In genomic region chr17:4533522-4534502, GRCh38 we compare ENCODE assay signal across 10 cellular contexts. TPM values are rescaled to one million over a fixed set of nuclear protein-coding genes. Genes with fewer than 3 reads are reported as not detected.
DNase-seq lines count a peak whose midpoint lies in the region; ATAC-seq and TF ChIP-seq lines count a peak whose summit lies in the region.
"Had no signal": no experiment of that assay in that cellular context is flagged by ENCODE, and none has a peak within 500 bp of the region (broad histone marks: within the 10 kb centered on the region; RNA-seq: fewer than 3 reads in every experiment).

No MANE protein-coding gene starts in this region.

- peak overlapping the region in 1 of 5 donors; percentile 6 for H3K4me3 ChIP-seq in subcutaneous abdominal adipose tissue (ENCODE audit: low read depth in 1 of 5, low read length in 5 of 5)

- peaks cover 8% of the 10 kb centered on the region for H3K4me1 Mint-ChIP-seq in activated CD4-positive, alpha-beta T cell treated with anti-CD3 and anti-CD28 coated beads, Interleukin-2, amount 10 ng/mL, durations not matched to agents 7 days and 5 days
- H3K4me1 Mint-ChIP-seq in T-helper 17 cell: peaks cover 23% of the 10 kb centered on the region

- no peak for DNase-seq in activated CD4-positive, alpha-beta T cell treated with anti-CD3 and anti-CD28 coated beads, Interleukin-2, amount 10 ng/mL, durations not matched to agents 7 days and 5 days
- DNase-seq in activated CD4-positive, alpha-beta T cell treated with anti-CD3 and anti-CD28 coated beads for 1 hour: no peak
- DNase-seq in T-helper 17 cell: no peak
- no peak for DNase-seq in COLO829 (ENCODE audit: low spot score)
- no peak for DNase-seq in GM10248 (ENCODE audit: extremely low spot score)
- DNase-seq in GM20000 (ENCODE audit: low spot score): no peak
- DNase-seq: left cardiac atrium had no signal

- CTCF ChIA-PET in activated CD4-positive, alpha-beta T cell treated with anti-CD3 and anti-CD28 coated beads, Interleukin-2, amount 10 ng/mL, durations not matched to agents 7 days and 5 days (lab: Charles Lee): interaction anchor here (0.6 kb wide), 1 partner anchor 80 kb away, joined by 3 read pairs; no protein-coding TSS in a partner anchor
- CTCF ChIA-PET in GM10248 (lab: Yijun Ruan, JAX): no interaction called here

- POLR2A ChIA-PET in activated CD4-positive, alpha-beta T cell treated with anti-CD3 and anti-CD28 coated beads, Interleukin-2, amount 10 ng/mL, durations not matched to agents 7 days and 5 days (lab: Charles Lee): no interaction called here
- POLR2A ChIA-PET in GM10248 (lab: Yijun Ruan, JAX): no interaction called here

- no peaks in the 10 kb centered on the region for H3K27me3 ChIP-seq in layer of hippocampus (ENCODE audit: control insufficient read depth, insufficient read depth, low read length)
- no peaks in the 10 kb centered on the region for H3K27me3 ChIP-seq in subcutaneous abdominal adipose tissue (ENCODE audit: control insufficient read depth in 5 of 5, insufficient read depth in 4 of 5, low read length in 5 of 5)

- H3K9me3 Mint-ChIP-seq in activated CD4-positive, alpha-beta T cell treated with anti-CD3 and anti-CD28 coated beads, Interleukin-2, amount 10 ng/mL, durations not matched to agents 7 days and 5 days: no peaks in the 10 kb centered on the region

- H3K36me3 Mint-ChIP-seq in activated CD4-positive, alpha-beta T cell treated with anti-CD3 and anti-CD28 coated beads, Interleukin-2, amount 10 ng/mL, durations not matched to agents 7 days and 5 days (ENCODE audit: low read depth): no peaks in the 10 kb centered on the region
- peaks cover 3% of the 10 kb centered on the region for H3K36me3 Mint-ChIP-seq in T-helper 17 cell (ENCODE audit: low read depth)

- peaks cover 0 to 13% (median 4%) of the 10 kb centered on the region in 5 donors for H3K36me3 ChIP-seq in subcutaneous abdominal adipose tissue (ENCODE audit: control insufficient read depth in 5 of 5, insufficient read depth in 5 of 5, low read length in 5 of 5)

- H3K9ac ChIP-seq in subcutaneous abdominal adipose tissue (ENCODE audit: low read length in 5 of 5): peak overlapping the region in 1 of 5 donors; percentile 56

- no peaks in the 10 kb centered on the region for H3K9me3 ChIP-seq in T-helper 17 cell (ENCODE audit: control insufficient read depth, low read length, poor library complexity, severe bottlenecking)
- H3K9me3 ChIP-seq in subcutaneous abdominal adipose tissue (ENCODE audit: control insufficient read depth in 5 of 5, low read length in 5 of 5): no peaks in the 10 kb centered on the region

- TF ChIP-seq CTCF in GM10248 (IDR thresholded peaks at IDR 0.05; ENCODE audit: control extremely low read depth, extremely low read depth, low read depth, missing control alignments) (no peak), GM20000 (IDR thresholded peaks at IDR 0.05; ENCODE audit: extremely low read depth, missing control alignments) (no peak)

- H3K27me3 Mint-ChIP-seq in activated CD4-positive, alpha-beta T cell treated with anti-CD3 and anti-CD28 coated beads, Interleukin-2, amount 10 ng/mL, durations not matched to agents 7 days and 5 days: peaks cover 4% of the 10 kb centered on the region
- peaks cover 13% of the 10 kb centered on the region for H3K27me3 Mint-ChIP-seq in T-helper 17 cell

- peaks cover 15 to 95% (median 60%) of the 10 kb centered on the region in 5 donors for H3K4me1 ChIP-seq in subcutaneous abdominal adipose tissue (ENCODE audit: control insufficient read depth in 5 of 5, insufficient read depth in 5 of 5, low read length in 5 of 5)

- ATAC-seq in T-helper 17 cell: no peak

- H3K4me3 Mint-ChIP-seq in activated CD4-positive, alpha-beta T cell treated with anti-CD3 and anti-CD28 coated beads, Interleukin-2, amount 10 ng/mL, durations not matched to agents 7 days and 5 days: no peak overlapping the region
- H3K4me3 Mint-ChIP-seq in T-helper 17 cell: peak overlapping the region; percentile 19

- H3K27ac ChIP-seq in layer of hippocampus (ENCODE audit: low read depth, low read length): peak overlapping the region; percentile 98
- H3K27ac ChIP-seq in subcutaneous abdominal adipose tissue (ENCODE audit: low read depth, low read length): peak overlapping the region; percentile 1

- H3K27ac Mint-ChIP-seq in activated CD4-positive, alpha-beta T cell treated with anti-CD3 and anti-CD28 coated beads, Interleukin-2, amount 10 ng/mL, durations not matched to agents 7 days and 5 days: peak overlapping the region; percentile 13
- no peak overlapping the region for H3K27ac Mint-ChIP-seq in T-helper 17 cell

RNA-seq across cellular contexts. Expression of gene MYBBP1A, which starts 21.4 kb away (rescaled TPM):
- total RNA-seq in activated CD4-positive, alpha-beta T cell treated with anti-CD3 and anti-CD28 coated beads, Interleukin-2, amount 10 ng/mL, durations not matched to agents 7 days and 5 days: 10 to 100 TPM; 58.0 to 59.0 TPM
- 10 to 100 TPM; 63.8 to 64.4 TPM for total RNA-seq in T-helper 17 cell

RNA-seq across cellular contexts. Expression of gene GGT6, which starts 26.6 kb away (rescaled TPM):
- not detected for total RNA-seq in activated CD4-positive, alpha-beta T cell treated with anti-CD3 and anti-CD28 coated beads, Interleukin-2, amount 10 ng/mL, durations not matched to agents 7 days and 5 days
- not detected for total RNA-seq in T-helper 17 cell
- total RNA-seq: cerebellum, left cardiac atrium had no signal

RNA-seq across cellular contexts. Expression of gene SPNS2, which starts 35.1 kb away (rescaled TPM):
- total RNA-seq in activated CD4-positive, alpha-beta T cell treated with anti-CD3 and anti-CD28 coated beads, Interleukin-2, amount 10 ng/mL, durations not matched to agents 7 days and 5 days: under 1 TPM; 0.25 to 0.29 TPM
- under 1 TPM; 0.22 to 0.73 TPM for total RNA-seq in T-helper 17 cell

RNA-seq across cellular contexts. Expression of gene SMTNL2, which starts 50.5 kb away (rescaled TPM):
- not detected for total RNA-seq in activated CD4-positive, alpha-beta T cell treated with anti-CD3 and anti-CD28 coated beads, Interleukin-2, amount 10 ng/mL, durations not matched to agents 7 days and 5 days
- not detected for total RNA-seq in T-helper 17 cell
